In the genomic region with DNA sequence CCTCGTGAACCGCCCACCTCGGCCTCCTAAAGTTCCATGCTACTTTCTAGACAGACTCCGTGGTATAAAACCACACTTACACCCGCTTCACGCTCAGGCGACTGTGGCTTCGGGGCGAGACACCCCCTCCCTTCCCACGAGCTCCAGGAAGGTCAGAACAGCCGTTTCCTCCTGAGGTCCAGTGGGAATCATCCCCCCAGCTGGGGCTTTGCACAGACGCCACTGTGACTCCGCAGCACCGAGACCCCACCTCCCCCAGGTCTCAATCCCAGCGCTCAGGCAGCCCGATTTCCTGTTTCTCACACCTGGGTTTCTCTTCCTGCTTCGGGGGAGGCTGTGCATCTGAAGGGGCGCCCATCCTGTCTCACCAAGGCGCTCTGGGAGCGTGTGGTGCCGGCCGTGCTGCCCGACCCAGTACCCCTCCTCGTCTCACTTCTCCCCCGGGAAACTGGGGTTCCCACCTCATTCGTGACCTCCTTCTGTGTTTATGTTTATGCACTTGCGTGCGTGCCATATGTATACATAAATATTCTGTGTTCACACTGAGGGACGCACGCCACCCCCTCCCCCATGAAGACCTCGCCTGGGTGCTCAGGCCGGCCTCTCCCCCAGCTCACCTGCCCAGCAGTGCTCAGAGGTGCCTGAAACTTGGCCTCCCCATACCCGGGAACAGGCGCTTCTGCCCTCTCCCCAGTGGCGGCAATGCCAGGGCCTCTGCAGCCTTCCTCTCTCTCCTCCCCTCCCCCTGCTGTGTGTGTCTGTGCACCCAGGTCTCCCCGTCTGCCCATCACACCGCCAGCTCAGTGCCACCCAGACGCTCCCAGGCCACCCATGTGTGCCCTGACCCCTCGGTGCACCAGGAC, we compare ENCODE assay signal across 2 cellular contexts.
TF ChIP-seq lines count a peak whose summit lies in the region.

No MANE protein-coding gene starts in this region.

TF ChIP-seq in H1, 55 proteins besides CTCF, POLR2A, EP300 and RAD21:
- TF ChIP-seq HDAC6 (IDR thresholded peaks at IDR 0.05; ENCODE audit: low read depth, low read length): no peak
- TF ChIP-seq BRCA1 (IDR thresholded peaks at IDR 0.05; ENCODE audit: low read depth, low read length): no peak
TF ChIP-seq in H1: peak in this region for 0.

TF ChIP-seq in HEK293T, 16 proteins besides CTCF, POLR2A, EP300 and RAD21:
- TF ChIP-seq CTBP1 (IDR thresholded peaks at IDR 0.05; ENCODE audit: borderline replicate concordance) (no peak), SUZ12 (IDR thresholded peaks at IDR 0.05) (no peak), L3MBTL2 (conservative IDR thresholded peaks at IDR 0.05) (no peak), TARDBP (IDR thresholded peaks at IDR 0.05) (no peak), ARNT (IDR thresholded peaks at IDR 0.05) (no peak), FOXK2 (IDR thresholded peaks at IDR 0.05) (no peak), SP1 (IDR thresholded peaks at IDR 0.05) (no peak), HDGF (IDR thresholded peaks at IDR 0.05; ENCODE audit: borderline replicate concordance) (no peak), FOXM1 (IDR thresholded peaks at IDR 0.05; ENCODE audit: borderline replicate concordance) (no peak), ZNF384 (IDR thresholded peaks at IDR 0.05) (no peak), FOXA1 (IDR thresholded peaks at IDR 0.05) (no peak), ELF4 (IDR thresholded peaks at IDR 0.05) (no peak), BHLHE40 (IDR thresholded peaks at IDR 0.05; ENCODE audit: borderline replicate concordance) (no peak), LEF1 (IDR thresholded peaks at IDR 0.05; ENCODE audit: borderline replicate concordance) (no peak), NFRKB (IDR thresholded peaks at IDR 0.05) (no peak)
- TF ChIP-seq, protein P1, sequence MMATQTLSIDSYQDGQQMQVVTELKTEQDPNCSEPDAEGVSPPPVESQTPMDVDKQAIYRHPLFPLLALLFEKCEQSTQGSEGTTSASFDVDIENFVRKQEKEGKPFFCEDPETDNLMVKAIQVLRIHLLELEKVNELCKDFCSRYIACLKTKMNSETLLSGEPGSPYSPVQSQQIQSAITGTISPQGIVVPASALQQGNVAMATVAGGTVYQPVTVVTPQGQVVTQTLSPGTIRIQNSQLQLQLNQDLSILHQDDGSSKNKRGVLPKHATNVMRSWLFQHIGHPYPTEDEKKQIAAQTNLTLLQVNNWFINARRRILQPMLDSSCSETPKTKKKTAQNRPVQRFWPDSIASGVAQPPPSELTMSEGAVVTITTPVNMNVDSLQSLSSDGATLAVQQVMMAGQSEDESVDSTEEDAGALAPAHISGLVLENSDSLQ (IDR thresholded peaks at IDR 0.05): no peak
